ENCODE assay signal across 11 cellular contexts in genomic region chr2:238220892-238221521, GRCh38. TPM values are rescaled to one million over a fixed set of nuclear protein-coding genes. Genes with fewer than 3 reads are reported as not detected.
DNase-seq lines count a peak whose midpoint lies in the region; ATAC-seq and TF ChIP-seq lines count a peak whose summit lies in the region.
"Had no signal": no experiment of that assay in that cellular context is flagged by ENCODE, and none has a peak within 500 bp of the region (broad histone marks: within the 10 kb centered on the region; RNA-seq: fewer than 3 reads in every experiment).

No MANE protein-coding gene starts in this region.

- no peaks in the 10 kb centered on the region for H3K9me3 ChIP-seq in tibial nerve

- H3K9me3 Mint-ChIP-seq in activated T-cell treated with anti-CD3 and anti-CD28 coated beads, Interleukin-2, amount 50 U/mL, for 4 hours = no peaks in the 10 kb centered on the region
- no peaks in the 10 kb centered on the region for H3K9me3 Mint-ChIP-seq in WTC11
- H3K9me3 Mint-ChIP-seq: CD8-positive, alpha-beta memory T cell; memory B cell had no signal

- peaks cover 0 to under 1% (median 0%) of the 10 kb centered on the region in 3 donors for H3K36me3 ChIP-seq in tibial nerve

- H3K27me3 ChIP-seq in tibial nerve = no peaks in the 10 kb centered on the region

- CTCF ChIA-PET in WTC11 (lab: Charles Lee) = interaction anchor here (0.8 to 1.0 kb wide), 2 partner anchors 35 to 42 kb away, joined by 3 to 4 read pairs; no protein-coding TSS in a partner anchor

- TF ChIP-seq EP300 in tibial nerve (IDR thresholded peaks at IDR 0.05) = no peak

- no peak for TF ChIP-seq POLR2A in tibial nerve (IDR thresholded peaks at IDR 0.05)
- TF ChIP-seq POLR2A in GM18505 (IDR thresholded peaks at IDR 0.05; ENCODE audit: borderline replicate concordance, extremely low read depth, insufficient read depth, insufficient read length) = no peak

- H3K27me3 Mint-ChIP-seq in activated T-cell treated with anti-CD3 and anti-CD28 coated beads, Interleukin-2, amount 50 U/mL, for 4 hours (ENCODE audit: low read depth) = peaks cover 7% of the 10 kb centered on the region
- peaks cover 8% of the 10 kb centered on the region for H3K27me3 Mint-ChIP-seq in WTC11 (ENCODE audit: low read depth)
- H3K27me3 Mint-ChIP-seq: memory B cell had no signal

- no peak for TF ChIP-seq CTCF in WTC11 (IDR thresholded peaks at IDR 0.05)
- TF ChIP-seq CTCF in tibial nerve (IDR thresholded peaks at IDR 0.05) = no peak

- peak; percentile 43 to 55 for ATAC-seq in activated T-cell treated with anti-CD3 and anti-CD28 coated beads, Interleukin-2, amount 50 U/mL, for 4 hours
- peak; percentile 81 for ATAC-seq in WTC11
- no peak for ATAC-seq in GM18505 (IDR thresholded peaks at IDR 0.05; ENCODE audit: unreplicated experiment)
- no peak for ATAC-seq in GM18870 (IDR thresholded peaks at IDR 0.05; ENCODE audit: unreplicated experiment)

- H3K4me3 ChIP-seq in tibial nerve = no peak overlapping the region

- POLR2A ChIA-PET in WTC11 (lab: Charles Lee) = interaction anchor here (0.5 kb wide), 1 partner anchor 25 kb away, joined by 3 read pairs; no protein-coding TSS in a partner anchor

- DNase-seq in activated T-cell treated with anti-CD3 and anti-CD28 coated beads, Interleukin-2, amount 50 U/mL, for 4 hours = no peak
- no peak for DNase-seq in activated T-cell treated with anti-CD3 and anti-CD28 coated beads, Interleukin-2, amount 50 U/mL, for 48 hours
- DNase-seq in WTC11 (ENCODE audit: low spot score) (no peak), hypothalamus (lab: John Stamatoyannopoulos, UW) (peak in 36 of 51 donors; percentile 26 to 86 (median 54)), tibial nerve (ENCODE audit: low spot score in 2 of 2) (no peak), GM19238 (ENCODE audit: insufficient read length, low spot score) (no peak)
- DNase-seq: CD8-positive, alpha-beta memory T cell; NCI-H446 had no signal

- peak overlapping the region in 3 of 4 donors; percentile 3 to 77 (median 25) for H3K27ac ChIP-seq in tibial nerve

- H3K27ac Mint-ChIP-seq in WTC11 = no peak overlapping the region
- H3K27ac Mint-ChIP-seq: CD8-positive, alpha-beta memory T cell; memory B cell had no signal

- H3K4me1 ChIP-seq in tibial nerve = peaks cover 0 to 40% (median 6%) of the 10 kb centered on the region in 4 donors

- no peaks in the 10 kb centered on the region for H3K4me1 Mint-ChIP-seq in activated T-cell treated with anti-CD3 and anti-CD28 coated beads, Interleukin-2, amount 50 U/mL, for 4 hours (ENCODE audit: low read depth)
- H3K4me1 Mint-ChIP-seq in WTC11 = no peaks in the 10 kb centered on the region
- H3K4me1 Mint-ChIP-seq: memory B cell had no signal

- peak overlapping the region; percentile 52 for H3K4me3 Mint-ChIP-seq in activated T-cell treated with anti-CD3 and anti-CD28 coated beads, Interleukin-2, amount 50 U/mL, for 4 hours
- 0 out of 2 replicates have a peak overlapping the region, but pooled peaks have one; percentile 20 for H3K4me3 Mint-ChIP-seq in WTC11
- H3K4me3 Mint-ChIP-seq: memory B cell had no signal

- 68 to 72% methylated on average over 18 to 21 of the region's 23 CpGs for WGBS in tibial nerve, 2 donors

- H3K36me3 Mint-ChIP-seq in activated T-cell treated with anti-CD3 and anti-CD28 coated beads, Interleukin-2, amount 50 U/mL, for 4 hours (ENCODE audit: insufficient read depth) = peaks cover 5% of the 10 kb centered on the region
- no peaks in the 10 kb centered on the region for H3K36me3 Mint-ChIP-seq in WTC11

TF ChIP-seq in WTC11, 78 proteins besides CTCF, POLR2A, EP300 and RAD21:
- TF ChIP-seq RELA (CRISPR knock-in tag; IDR thresholded peaks at IDR 0.05; ENCODE audit: borderline replicate concordance) (no peak), CREM (CRISPR knock-in tag; IDR thresholded peaks at IDR 0.05) (no peak), JUN (CRISPR knock-in tag; IDR thresholded peaks at IDR 0.05) (no peak), HMGXB4 (CRISPR knock-in tag; IDR thresholded peaks at IDR 0.05) (no peak), MYBL2 (CRISPR knock-in tag; IDR thresholded peaks at IDR 0.05) (no peak), PRDM15 (CRISPR knock-in tag; IDR thresholded peaks at IDR 0.05) (no peak), SP1 (CRISPR knock-in tag; conservative IDR thresholded peaks at IDR 0.05) (no peak), GABPB1 (CRISPR knock-in tag; IDR thresholded peaks at IDR 0.05) (no peak), ESRRA (CRISPR knock-in tag; IDR thresholded peaks at IDR 0.05; ENCODE audit: borderline replicate concordance) (no peak)
- TF ChIP-seq, protein P1, sequence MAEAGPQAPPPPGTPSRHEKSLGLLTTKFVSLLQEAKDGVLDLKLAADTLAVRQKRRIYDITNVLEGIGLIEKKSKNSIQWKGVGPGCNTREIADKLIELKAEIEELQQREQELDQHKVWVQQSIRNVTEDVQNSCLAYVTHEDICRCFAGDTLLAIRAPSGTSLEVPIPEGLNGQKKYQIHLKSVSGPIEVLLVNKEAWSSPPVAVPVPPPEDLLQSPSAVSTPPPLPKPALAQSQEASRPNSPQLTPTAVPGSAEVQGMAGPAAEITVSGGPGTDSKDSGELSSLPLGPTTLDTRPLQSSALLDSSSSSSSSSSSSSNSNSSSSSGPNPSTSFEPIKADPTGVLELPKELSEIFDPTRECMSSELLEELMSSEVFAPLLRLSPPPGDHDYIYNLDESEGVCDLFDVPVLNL (CRISPR knock-in tag; IDR thresholded peaks at IDR 0.05; ENCODE audit: borderline replicate concordance, low read depth) = no peak
- TF ChIP-seq, protein P2, sequence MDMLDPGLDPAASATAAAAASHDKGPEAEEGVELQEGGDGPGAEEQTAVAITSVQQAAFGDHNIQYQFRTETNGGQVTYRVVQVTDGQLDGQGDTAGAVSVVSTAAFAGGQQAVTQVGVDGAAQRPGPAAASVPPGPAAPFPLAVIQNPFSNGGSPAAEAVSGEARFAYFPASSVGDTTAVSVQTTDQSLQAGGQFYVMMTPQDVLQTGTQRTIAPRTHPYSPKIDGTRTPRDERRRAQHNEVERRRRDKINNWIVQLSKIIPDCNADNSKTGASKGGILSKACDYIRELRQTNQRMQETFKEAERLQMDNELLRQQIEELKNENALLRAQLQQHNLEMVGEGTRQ (CRISPR knock-in tag; IDR thresholded peaks at IDR 0.05) = no peak

RNA-seq across cellular contexts. Expression of gene ILKAP, which starts 17.5 kb away (rescaled TPM):
- 10 to 100 TPM; 64.5 to 70.9 (median 66.5) TPM for total RNA-seq in activated T-cell treated with anti-CD3 and anti-CD28 coated beads, Interleukin-2, amount 50 U/mL, for 4 hours
- 26.4 to 32.7 TPM (median 26.7 TPM) in 3 replicates for total RNA-seq in WTC11 (2021)
- total RNA-seq in tibial nerve = 10 to 100 TPM; 40.8 to 53.1 (median 47.9) TPM

RNA-seq across cellular contexts. Expression of gene HES6, which starts 18.8 kb away (rescaled TPM):
- 1 to 10 TPM; 5.9 to 9.1 (median 8.0) TPM for total RNA-seq in activated T-cell treated with anti-CD3 and anti-CD28 coated beads, Interleukin-2, amount 50 U/mL, for 4 hours
- total RNA-seq in WTC11 (2021) (52.1 to 63.9 TPM (median 63.4 TPM) in 3 replicates), tibial nerve (10 to 100 TPM in 2 of 4 donors, 1 to 10 TPM in 2; 4.4 to 18.6 (median 12.4) TPM)

Comparison
In these comparisons a context has a peak if more than half of its experiments do, and no peak if none do; other contexts are left out.
1. ATAC-seq: peak in activated T-cell treated with anti-CD3 and anti-CD28 coated beads, Interleukin-2, amount 50 U/mL, for 4 hours (2 of 2) and WTC11 (single experiment); none in GM18505 (single experiment) and GM18870 (single experiment).
2. DNase-seq: peak in hypothalamus (36 of 51); none in activated T-cell treated with anti-CD3 and anti-CD28 coated beads, Interleukin-2, amount 50 U/mL, for 4 hours (single experiment), activated T-cell treated with anti-CD3 and anti-CD28 coated beads, Interleukin-2, amount 50 U/mL, for 48 hours (0 of 2), WTC11 (single experiment), tibial nerve (0 of 2) and GM19238 (single experiment).